ENCODE assay signal across 1 cellular context in genomic region chr1:84214115-84214956, GRCh38.
A peak's percentile ranks its signal among the peaks of the same experiment; 100 is the strongest.
TF ChIP-seq lines count a peak whose summit lies in the region.

No MANE protein-coding gene starts in this region.

TF ChIP-seq in HCT116, 20 proteins besides CTCF, POLR2A, EP300 and RAD21 (continued from another document):
- TF ChIP-seq CBX3 (IDR thresholded peaks at IDR 0.05; ENCODE audit: low read depth): 0 out of 2 replicates have a peak, but pooled peaks have one; percentile 31
- no peak for TF ChIP-seq SIN3A (IDR thresholded peaks at IDR 0.05; ENCODE audit: low read depth)
- TF ChIP-seq EZH2 (IDR thresholded peaks at IDR 0.05): no peak
- TF ChIP-seq SP1 (IDR thresholded peaks at IDR 0.05; ENCODE audit: low read depth): 0 out of 2 replicates have a peak, but pooled peaks have one; percentile 20
- TF ChIP-seq JUND (IDR thresholded peaks at IDR 0.05): peak; percentile 51
- TF ChIP-seq YY1 (IDR thresholded peaks at IDR 0.05; ENCODE audit: extremely low read depth, insufficient replicate concordance, low read depth, low read length): no peak
- TF ChIP-seq REST (IDR thresholded peaks at IDR 0.05; ENCODE audit: low read depth): no peak
- TF ChIP-seq ELF1 (IDR thresholded peaks at IDR 0.05; ENCODE audit: borderline replicate concordance, low read depth): no peak
- no peak for TF ChIP-seq ZBTB33 (IDR thresholded peaks at IDR 0.05; ENCODE audit: extremely low read depth, insufficient replicate concordance, low read length)
